8 cellular contexts compared by ENCODE assay signal in the genomic region with DNA sequence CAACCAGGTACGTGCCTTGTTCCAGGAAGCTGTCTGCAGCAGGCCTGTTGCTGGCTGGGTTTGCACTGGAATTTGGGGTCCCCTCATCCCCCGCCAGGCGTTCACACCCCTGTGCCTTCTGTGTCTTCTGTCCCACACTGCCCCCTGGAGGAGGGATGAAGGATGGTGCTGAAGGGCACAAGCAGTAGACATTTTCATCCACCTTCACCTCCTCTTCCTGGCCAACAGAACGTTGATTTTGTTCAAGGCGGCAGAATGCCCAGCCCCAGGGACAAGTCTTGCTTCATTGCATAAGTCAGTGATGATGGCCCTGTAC.
DNase-seq lines count a peak whose midpoint lies in the region; FAIRE-seq and TF ChIP-seq lines count a peak whose summit lies in the region.

No MANE protein-coding gene starts in this region.

- H3K9me3 Mint-ChIP-seq in HFFc6, result no peaks in the 10 kb centered on the region

- DNase-seq in BJ (ENCODE audit: low read depth) (no peak), HFFc6 (no peak), esophagus muscularis mucosa (ENCODE audit: extremely low spot score) (no peak), occipital lobe (lab: John Stamatoyannopoulos, UW) (no peak), urothelium cell line (ENCODE audit: low spot score) (no peak), AML-193 (lab: John Stamatoyannopoulos, UW) (no peak)
- peak; percentile 37 for DNase-seq in activated CD4-positive, alpha-beta T cell treated with anti-CD3 and anti-CD28 coated beads, Interleukin-2, amount 50 U/mL, for 1 hour
- peak; percentile 13 to 43 for DNase-seq in stimulated activated CD4-positive, alpha-beta T cell treated with anti-CD3 and anti-CD28 coated beads, Interleukin-12 subunit alpha, Interleukin-12 subunit beta, amount 100 ng/mL, for 24 hours (ENCODE audit: low read depth in 2 of 2)

- H3K27ac Mint-ChIP-seq in HFFc6, result no peak overlapping the region

- TF ChIP-seq POLR2A in esophagus muscularis mucosa (IDR thresholded peaks at IDR 0.05; ENCODE audit: low read depth), result no peak

- H3K4me3 ChIP-seq in BJ (ENCODE audit: low read depth, low read length) (no peak overlapping the region), esophagus muscularis mucosa (no peak overlapping the region)

- intact Hi-C loops in esophagus muscularis mucosa (cut with DNase I), result loop anchor here (5.0 kb wide), 1 partner anchor 178 kb away; no protein-coding TSS in a partner anchor

- no peaks in the 10 kb centered on the region for H3K36me3 ChIP-seq in BJ (ENCODE audit: control insufficient read depth, insufficient read depth, low read length)
- H3K36me3 ChIP-seq in esophagus muscularis mucosa, result no peaks in the 10 kb centered on the region

- H3K36me3 Mint-ChIP-seq in HFFc6 (ENCODE audit: low read depth), result no peaks in the 10 kb centered on the region

- H3K4me3 Mint-ChIP-seq in HFFc6, result no peak overlapping the region

- POLR2A ChIA-PET in BJ (lab: Charles Lee), result no interaction called here

- TF ChIP-seq CTCF in BJ (IDR thresholded peaks at IDR 0.05; ENCODE audit: insufficient read depth, low read depth, low read length) (peak; percentile 38), HFFc6 (IDR thresholded peaks at IDR 0.05) (peak; percentile 81), esophagus muscularis mucosa (IDR thresholded peaks at IDR 0.05) (peak; percentile 32 to 55 (median 35))

- TF ChIP-seq EP300 in esophagus muscularis mucosa (IDR thresholded peaks at IDR 0.05), result no peak

- peaks cover 2% of the 10 kb centered on the region; the same call in 1 of the 2 replicates for H3K27me3 ChIP-seq in BJ (ENCODE audit: control insufficient read depth, insufficient read depth, low read length)
- no peaks in the 10 kb centered on the region for H3K27me3 ChIP-seq in esophagus muscularis mucosa

- peaks cover 48 to 83% (median 65%) of the 10 kb centered on the region in 4 donors for H3K4me1 ChIP-seq in esophagus muscularis mucosa

- 82% methylated on average over 4 of the region's 5 CpGs for WGBS in esophagus muscularis mucosa

- CTCF ChIA-PET in BJ (lab: Yijun Ruan, JAX), result interaction anchor here (1.1 kb wide), 1 partner anchor 28 kb away, joined by 3 read pairs; no protein-coding TSS in a partner anchor

- peak overlapping the region; percentile 66 to 90 (median 72) for H3K27ac ChIP-seq in esophagus muscularis mucosa (replicated peaks in 1 of 4)

- no peak for FAIRE-seq in urothelium cell line (lab: Jason Lieb, UNC)

- no peaks in the 10 kb centered on the region for H3K9me3 ChIP-seq in esophagus muscularis mucosa

- H3K27me3 Mint-ChIP-seq in HFFc6 (ENCODE audit: insufficient read depth), result peaks cover 23% of the 10 kb centered on the region

- peaks cover 13% of the 10 kb centered on the region for H3K4me1 Mint-ChIP-seq in HFFc6 (ENCODE audit: low read depth)

Comparison
In these comparisons a context has a peak if more than half of its experiments do, and no peak if none do; other contexts are left out.
1. DNase-seq: peak in activated CD4-positive, alpha-beta T cell treated with anti-CD3 and anti-CD28 coated beads, Interleukin-2, amount 50 U/mL, for 1 hour (single experiment) and stimulated activated CD4-positive, alpha-beta T cell treated with anti-CD3 and anti-CD28 coated beads, Interleukin-12 subunit alpha, Interleukin-12 subunit beta, amount 100 ng/mL, for 24 hours (2 of 2); none in BJ (single experiment), HFFc6 (single experiment), esophagus muscularis mucosa (single experiment), occipital lobe (single experiment), urothelium cell line (single experiment) and AML-193 (0 of 2).
2. Peak in every context shown above with its lines, with median percentiles within 50 percentile points of each other: CTCF ChIP-seq.